ENCODE assay signal across 8 cellular contexts in the genomic region with DNA sequence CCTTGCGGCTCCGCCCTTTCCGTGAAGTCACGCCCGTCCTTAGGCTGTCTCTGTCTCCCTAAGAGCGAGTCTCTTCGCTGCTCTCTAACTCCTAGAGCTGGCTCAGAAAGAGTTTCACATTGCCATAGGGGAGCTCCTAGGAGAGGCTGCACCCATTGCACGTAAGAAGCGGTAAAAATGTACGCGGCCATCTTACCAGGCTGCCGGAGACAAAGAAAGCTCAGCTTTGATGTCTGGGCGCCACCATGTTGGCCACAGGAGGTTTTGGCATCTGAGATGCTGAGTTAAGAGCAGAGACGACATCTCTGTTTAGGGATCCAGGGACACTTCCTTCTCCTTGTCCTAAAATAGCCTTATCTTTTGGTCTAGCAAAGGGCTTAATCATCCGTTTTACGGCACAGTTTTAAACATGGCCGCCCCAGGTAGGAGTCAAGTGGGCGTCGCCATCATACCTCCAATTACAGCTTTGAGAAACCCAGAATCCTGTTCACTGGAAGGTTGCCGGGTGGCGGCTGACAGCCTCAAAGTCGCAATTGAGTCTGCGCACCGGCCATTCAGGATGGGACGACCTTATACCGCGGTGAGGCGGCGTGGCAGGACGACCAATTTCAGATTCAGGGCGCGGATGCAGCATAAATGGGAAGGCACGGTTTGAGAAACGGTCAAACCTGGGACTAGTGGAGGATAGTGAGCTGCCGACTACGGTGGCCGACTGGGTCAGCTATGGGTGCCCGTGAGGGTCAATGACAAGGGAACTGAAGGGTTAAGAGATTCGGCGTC. TPM values are rescaled to one million over a fixed set of nuclear protein-coding genes. Genes with fewer than 3 reads are reported as not detected.
DNase-seq lines count a peak whose midpoint lies in the region; ATAC-seq and TF ChIP-seq lines count a peak whose summit lies in the region.

TSS of gene ZNF793 (plus strand) at position 553 of the 780 bp plus-strand sequence. CDS start 16,501 bp downstream, outside the sequence.

- ATAC-seq in HG03139 (IDR thresholded peaks at IDR 0.05; ENCODE audit: unreplicated experiment) (peak; percentile 65), Right ventricle myocardium superior (ENCODE audit: poor library complexity) (peak; percentile 96), omental fat pad (ENCODE audit: low FRiP score) (peak; percentile 84)

- TF ChIP-seq CTCF in omental fat pad (IDR thresholded peaks at IDR 0.05) = no peak

- intact Hi-C loops in Right ventricle myocardium superior (cut with DNase I) = no loop called here

- H3K27ac ChIP-seq in substantia nigra (ENCODE audit: low read depth, low read length, poor library complexity, severe bottlenecking) = peak within 1 kb of the TSS; percentile 91

- peak; percentile 32 for DNase-seq in EH (ENCODE audit: low read depth)
- peak; percentile 56 for DNase-seq in RPMI7951 (ENCODE audit: low read depth)
- DNase-seq in activated naive CD4-positive, alpha-beta T cell treated with Interleukin-2 at 50 U/mL for 16 hours = peak; percentile 81
- peak; percentile 83 for DNase-seq in Right ventricle myocardium superior
- peak; percentile 55 for DNase-seq in omental fat pad (ENCODE audit: low spot score)
- peak in 46 of 49 donors; percentile 37 to 94 (median 80) for DNase-seq in substantia nigra (lab: John Stamatoyannopoulos, UW)
- DNase-seq in NK-92 treated with Interleukin-12 subunit alpha and Interleukin-12 subunit beta, amount 100 ng/mL, for 24 hours (lab: John Stamatoyannopoulos, UW) = no peak

RNA-seq across cellular contexts. Expression of gene ZNF793, which starts in this region (rescaled TPM):
- total RNA-seq in RPMI7951 (2014; rRNA removed; shearing (Covaris generic)) = 0.24 and 0.49 TPM in 2 replicates
- total RNA-seq in Right ventricle myocardium superior (5.7 TPM), omental fat pad (1 to 10 TPM; 1.2 to 3.5 (median 1.3) TPM)

Comparison
In these comparisons a context has a peak if more than half of its experiments do, and no peak if none do; other contexts are left out.
1. Peak in DNase-seq in RPMI7951; RNA of the gene not detected or under 1 TPM.